9 cellular contexts compared by ENCODE assay signal in genomic region chr9:130715270-130716077, GRCh38. TPM values are rescaled to one million over a fixed set of nuclear protein-coding genes. Genes with fewer than 3 reads are reported as not detected.
DNase-seq lines count a peak whose midpoint lies in the region; ATAC-seq and TF ChIP-seq lines count a peak whose summit lies in the region.
"Had no signal": no experiment of that assay in that cellular context is flagged by ENCODE, and none has a peak within 500 bp of the region (broad histone marks: within the 10 kb centered on the region; RNA-seq: fewer than 3 reads in every experiment).

No MANE protein-coding gene starts in this region.

- H3K9me2 ChIP-seq in neural cell (ENCODE audit: insufficient read depth, low read length), result no peaks in the 10 kb centered on the region

- intact Hi-C loops in CD4-positive, alpha-beta memory T cell (cut with micrococcal nuclease), result no loop called here

- H3K9ac ChIP-seq in duodenal mucosa (ENCODE audit: low read depth in 1 of 2, low read length in 2 of 2), result peak overlapping the region; percentile 85 to 87
- peak overlapping the region; percentile 30 for H3K9ac ChIP-seq in neural cell (ENCODE audit: low read length)

- POLR2A ChIA-PET in CD4-positive, alpha-beta memory T cell (lab: Charles Lee; ENCODE audit: partially characterized antibody), result interaction anchor here (0.5 to 1.1 kb wide), 2 partner anchors 9 kb away, joined by 3 read pairs; no protein-coding TSS in a partner anchor

- H3K36me3 Mint-ChIP-seq in CD4-positive, alpha-beta memory T cell, result peaks cover 0 to 6% of the 10 kb centered on the region in 2 donors

- DNase-seq in CD4-positive, alpha-beta memory T cell, result no peak
- DNase-seq in MG63 (no peak), 8988T (no peak)
- no peak for DNase-seq in activated effector memory CD4-positive, alpha-beta T cell treated with anti-CD3 and anti-CD28 coated beads, Interleukin-2, amount 50 U/mL, for 16 hours
- DNase-seq: NCI-H526 treated with DMSO at 0.1 percent for 48 hours had no signal

- TF ChIP-seq EP300 in neural cell (conservative IDR thresholded peaks at IDR 0.05; ENCODE audit: poor library complexity, severe bottlenecking), result no peak

- CTCF ChIA-PET in CD4-positive, alpha-beta memory T cell (lab: Charles Lee; ENCODE audit: partially characterized antibody), result interaction anchor here (0.5 to 1.5 kb wide), 5 partner anchors 8 to 473 kb away, joined by 3 to 7 read pairs (median 4); partner anchors contain the start of gene EXOSC2

- peaks cover 53% of the 10 kb centered on the region for H3K79me2 ChIP-seq in neural cell (replicated peaks; ENCODE audit: insufficient read depth, low read length)

- H3K27me3 ChIP-seq in CD4-positive, alpha-beta memory T cell (ENCODE audit: insufficient read depth, low read length), result no peaks in the 10 kb centered on the region
- H3K27me3 ChIP-seq in MG63, result no peaks in the 10 kb centered on the region
- H3K27me3 ChIP-seq in duodenal mucosa (ENCODE audit: control insufficient read depth in 1 of 2, insufficient read depth in 2 of 2, low read length in 2 of 2), result no peaks in the 10 kb centered on the region
- H3K27me3 ChIP-seq in neural cell (ENCODE audit: insufficient read depth, low read depth, low read length), result no peaks in the 10 kb centered on the region

- no peaks in the 10 kb centered on the region for H3K36me3 ChIP-seq in CD4-positive, alpha-beta memory T cell (ENCODE audit: insufficient read depth, low read length)
- H3K36me3 ChIP-seq in MG63 (no peaks in the 10 kb centered on the region), duodenal mucosa (ENCODE audit: control insufficient read depth in 1 of 2, insufficient read depth in 2 of 2, low read length in 2 of 2) (no peaks in the 10 kb centered on the region), neural cell (ENCODE audit: insufficient read depth, low read length) (no peaks in the 10 kb centered on the region)

- H3K4me1 Mint-ChIP-seq in CD4-positive, alpha-beta memory T cell, result peaks cover 31 to 58% (median 42%) of the 10 kb centered on the region in 4 donors

- peaks cover 40% of the 10 kb centered on the region for H3K4me1 ChIP-seq in CD4-positive, alpha-beta memory T cell (ENCODE audit: insufficient read depth, low read length)
- peaks cover 13 to 27% of the 10 kb centered on the region in 2 donors for H3K4me1 ChIP-seq in duodenal mucosa (ENCODE audit: control insufficient read depth in 1 of 2, insufficient read depth in 2 of 2, low read length in 2 of 2)

- no peak for TF ChIP-seq RAD21 in neural cell (conservative IDR thresholded peaks at IDR 0.05)

- no peaks in the 10 kb centered on the region for H3K9me3 ChIP-seq in CD4-positive, alpha-beta memory T cell (ENCODE audit: control insufficient read depth in 1 of 2, low read length in 2 of 2)
- H3K9me3 ChIP-seq in MG63 (no peaks in the 10 kb centered on the region), duodenal mucosa (ENCODE audit: control insufficient read depth in 1 of 2, low read length in 2 of 2) (no peaks in the 10 kb centered on the region), neural cell (ENCODE audit: low read length) (no peaks in the 10 kb centered on the region)

- peak overlapping the region; percentile 11 to 96 (median 92) for H3K4me3 Mint-ChIP-seq in CD4-positive, alpha-beta memory T cell

- H2AFZ ChIP-seq in neural cell (ENCODE audit: low read depth, low read length), result no peak overlapping the region

- TF ChIP-seq CTCF in neural cell (IDR thresholded peaks at IDR 0.05; ENCODE audit: poor library complexity, severe bottlenecking), result no peak

- H3F3A ChIP-seq in neural cell (ENCODE audit: insufficient read depth, low read length, poor library complexity, severe bottlenecking), result no peaks in the 10 kb centered on the region

- no peak overlapping the region for H3K27ac Mint-ChIP-seq in CD4-positive, alpha-beta memory T cell

- H4K20me1 ChIP-seq in neural cell (ENCODE audit: insufficient read depth), result peaks cover 6% of the 10 kb centered on the region

- H3K4me2 ChIP-seq in neural cell (ENCODE audit: low read length), result peak overlapping the region; percentile 93

- H3K9me3 Mint-ChIP-seq in CD4-positive, alpha-beta memory T cell, result no peaks in the 10 kb centered on the region

- no peak for ATAC-seq in GM19023 (IDR thresholded peaks at IDR 0.05; ENCODE audit: unreplicated experiment)
- ATAC-seq in HG03159 (IDR thresholded peaks at IDR 0.05; ENCODE audit: unreplicated experiment), result no peak

- peak overlapping the region in 1 of 2 donors; percentile 1 for H3K4me3 ChIP-seq in CD4-positive, alpha-beta memory T cell (ENCODE audit: low read length in 2 of 2)
- peak overlapping the region; percentile 65 for H3K4me3 ChIP-seq in MG63
- H3K4me3 ChIP-seq in duodenal mucosa (ENCODE audit: low read depth in 1 of 2, low read length in 2 of 2), result peak overlapping the region; percentile 76 to 77
- peak overlapping the region; percentile 95 for H3K4me3 ChIP-seq in neural cell (ENCODE audit: low read length)

- H3K27ac ChIP-seq in CD4-positive, alpha-beta memory T cell (ENCODE audit: low read depth, low read length), result no peak overlapping the region
- H3K27ac ChIP-seq in duodenal mucosa (ENCODE audit: low read depth, low read length) (no peak overlapping the region), neural cell (ENCODE audit: low read length) (no peak overlapping the region)

- H3K27me3 Mint-ChIP-seq in CD4-positive, alpha-beta memory T cell, result no peaks in the 10 kb centered on the region

TF ChIP-seq in neural cell, 6 proteins besides CTCF, POLR2A, EP300 and RAD21:
- TF ChIP-seq MXI1 (conservative IDR thresholded peaks at IDR 0.05; ENCODE audit: poor library complexity, severe bottlenecking) (no peak), TAF1 (IDR thresholded peaks at IDR 0.05; ENCODE audit: low read depth) (no peak), SMC3 (conservative IDR thresholded peaks at IDR 0.05; ENCODE audit: poor library complexity) (no peak), EZH2 (IDR thresholded peaks at IDR 0.05; ENCODE audit: borderline replicate concordance, insufficient read depth, low read length, poor library complexity, severe bottlenecking) (no peak), POLR2AphosphoS5 (IDR thresholded peaks at IDR 0.05) (no peak)
- TF ChIP-seq, protein P1, sequence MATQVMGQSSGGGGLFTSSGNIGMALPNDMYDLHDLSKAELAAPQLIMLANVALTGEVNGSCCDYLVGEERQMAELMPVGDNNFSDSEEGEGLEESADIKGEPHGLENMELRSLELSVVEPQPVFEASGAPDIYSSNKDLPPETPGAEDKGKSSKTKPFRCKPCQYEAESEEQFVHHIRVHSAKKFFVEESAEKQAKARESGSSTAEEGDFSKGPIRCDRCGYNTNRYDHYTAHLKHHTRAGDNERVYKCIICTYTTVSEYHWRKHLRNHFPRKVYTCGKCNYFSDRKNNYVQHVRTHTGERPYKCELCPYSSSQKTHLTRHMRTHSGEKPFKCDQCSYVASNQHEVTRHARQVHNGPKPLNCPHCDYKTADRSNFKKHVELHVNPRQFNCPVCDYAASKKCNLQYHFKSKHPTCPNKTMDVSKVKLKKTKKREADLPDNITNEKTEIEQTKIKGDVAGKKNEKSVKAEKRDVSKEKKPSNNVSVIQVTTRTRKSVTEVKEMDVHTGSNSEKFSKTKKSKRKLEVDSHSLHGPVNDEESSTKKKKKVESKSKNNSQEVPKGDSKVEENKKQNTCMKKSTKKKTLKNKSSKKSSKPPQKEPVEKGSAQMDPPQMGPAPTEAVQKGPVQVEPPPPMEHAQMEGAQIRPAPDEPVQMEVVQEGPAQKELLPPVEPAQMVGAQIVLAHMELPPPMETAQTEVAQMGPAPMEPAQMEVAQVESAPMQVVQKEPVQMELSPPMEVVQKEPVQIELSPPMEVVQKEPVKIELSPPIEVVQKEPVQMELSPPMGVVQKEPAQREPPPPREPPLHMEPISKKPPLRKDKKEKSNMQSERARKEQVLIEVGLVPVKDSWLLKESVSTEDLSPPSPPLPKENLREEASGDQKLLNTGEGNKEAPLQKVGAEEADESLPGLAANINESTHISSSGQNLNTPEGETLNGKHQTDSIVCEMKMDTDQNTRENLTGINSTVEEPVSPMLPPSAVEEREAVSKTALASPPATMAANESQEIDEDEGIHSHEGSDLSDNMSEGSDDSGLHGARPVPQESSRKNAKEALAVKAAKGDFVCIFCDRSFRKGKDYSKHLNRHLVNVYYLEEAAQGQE (IDR thresholded peaks at IDR 0.05; ENCODE audit: borderline replicate concordance), result no peak
TF ChIP-seq in neural cell: peak in this region for 0.

RNA-seq across cellular contexts. Expression of gene EXOSC2, which starts 21.9 kb away (rescaled TPM):
- total RNA-seq in CD4-positive, alpha-beta memory T cell, result 10 to 100 TPM; 53.9 to 60.8 TPM
- polyA plus RNA-seq in CD4-positive, alpha-beta memory T cell, result 10 to 100 TPM; 22.6 to 25.3 TPM
- 31.4 and 46.4 TPM in 2 replicates for total RNA-seq in MG63 (2014; rRNA removed; shearing (Covaris generic); ENCODE audit: low replicate concordance)
- polyA plus RNA-seq in neural cell, result 36.3 and 43.6 TPM in 2 replicates
- polyA minus RNA-seq in neural cell, result 48.7 and 49.4 TPM in 2 replicates

RNA-seq across cellular contexts. Expression of gene PRDM12, which starts 51.1 kb away (rescaled TPM):
- total RNA-seq in CD4-positive, alpha-beta memory T cell, result not detected
- polyA plus RNA-seq in CD4-positive, alpha-beta memory T cell, result under 1 TPM in 1 of 2 donors, not detected in 1; 0.11 TPM
- not detected in 2 replicates for total RNA-seq in MG63 (2014; rRNA removed; shearing (Covaris generic); ENCODE audit: low replicate concordance)
- polyA plus RNA-seq in neural cell, result 0.17 TPM in 1 of 2 replicates, not detected in the other
- polyA minus RNA-seq in neural cell, result 0.49 TPM in 1 of 2 replicates, not detected in the other
